24 cellular contexts compared by ENCODE assay signal in genomic region chr15:64156652-64157331, GRCh38. TPM values are rescaled to one million over a fixed set of nuclear protein-coding genes. Genes with fewer than 3 reads are reported as not detected.
DNase-seq lines count a peak whose midpoint lies in the region; ATAC-seq, FAIRE-seq and TF ChIP-seq lines count a peak whose summit lies in the region.
"Had no signal": no experiment of that assay in that cellular context is flagged by ENCODE, and none has a peak within 500 bp of the region (broad histone marks: within the 10 kb centered on the region; RNA-seq: fewer than 3 reads in every experiment).

No MANE protein-coding gene starts in this region.

- CTCF ChIA-PET in activated naive CD4-positive, alpha-beta T cell treated with anti-CD3 and anti-CD28 coated beads, Interleukin-2, amount 10 ng/mL, durations not matched to agents 7 days and 5 days (lab: Charles Lee) = no interaction called here
- CTCF ChIA-PET in activated naive CD4-positive, alpha-beta T cell treated with anti-CD3 and anti-CD28 coated beads for 36 hours (lab: Charles Lee) = interaction anchor here (1.0 kb wide), 1 partner anchor 11 kb away, joined by 3 read pairs; no protein-coding TSS in a partner anchor

- no peak for ATAC-seq in activated T-cell treated with anti-CD3 and anti-CD28 coated beads, Interleukin-2, amount 50 U/mL, for 72 hours (replicated peaks in 1 of 2)
- ATAC-seq: activated naive CD8-positive, alpha-beta T cell treated with anti-CD3 and anti-CD28 coated beads, Interleukin-2, amount 50 U/mL, for 24 hours; activated T-helper 17 cell treated with anti-CD3 and anti-CD28 coated beads, Interleukin-2, amount 50 U/mL, for 72 hours; esophagus mucosa; gastrocnemius medialis; naive thymus-derived CD8-positive, alpha-beta T cell had no signal

- TF ChIP-seq CTCF in astrocyte (IDR thresholded peaks at IDR 0.05; ENCODE audit: insufficient read depth, low read depth, low read length) (no peak), right atrium auricular region (IDR thresholded peaks at IDR 0.05) (no peak)

- peaks cover 41% of the 10 kb centered on the region for H3K79me2 ChIP-seq in astrocyte (ENCODE audit: insufficient read depth, low read length)
- H3K79me2 ChIP-seq: parathyroid adenoma had no signal

- intact Hi-C loops in activated naive CD4-positive, alpha-beta T cell treated with anti-CD3 and anti-CD28 coated beads for 36 hours (cut with micrococcal nuclease) = loop anchor here (10.0 kb wide), 1 partner anchor 322 kb away; the partner anchor contains the start of gene HERC1

- H3K36me3 ChIP-seq in astrocyte (ENCODE audit: insufficient read depth, low read length) (peaks cover 53% of the 10 kb centered on the region), right atrium auricular region (peaks cover 70% of the 10 kb centered on the region)
- H3K36me3 ChIP-seq: uterus had no signal

- H2AFZ ChIP-seq in astrocyte (ENCODE audit: low read depth, low read length) = no peak overlapping the region
- H2AFZ ChIP-seq: parathyroid adenoma had no signal

- H3K9me3 ChIP-seq in astrocyte (ENCODE audit: insufficient read depth, low read depth, low read length) (no peaks in the 10 kb centered on the region), right atrium auricular region (no peaks in the 10 kb centered on the region)
- H3K9me3 ChIP-seq: gastrocnemius medialis, uterus had no signal

- FAIRE-seq in astrocyte (lab: Jason Lieb, UNC) = no peak

- H3K27ac Mint-ChIP-seq in activated naive CD4-positive, alpha-beta T cell treated with anti-CD3 and anti-CD28 coated beads, Interleukin-2, amount 10 ng/mL, durations not matched to agents 7 days and 5 days = peak overlapping the region; percentile 60
- H3K27ac Mint-ChIP-seq in activated naive CD4-positive, alpha-beta T cell treated with anti-CD3 and anti-CD28 coated beads for 36 hours = no peak overlapping the region
- H3K27ac Mint-ChIP-seq in astrocyte (ENCODE audit: unreplicated experiment) = peak overlapping the region; percentile 91
- H3K27ac Mint-ChIP-seq in activated T-cell treated with anti-CD3 and anti-CD28 coated beads, Interleukin-2, amount 50 U/mL, for 72 hours = no peak overlapping the region

- peaks cover 21% of the 10 kb centered on the region for H3K27me3 Mint-ChIP-seq in activated naive CD4-positive, alpha-beta T cell treated with anti-CD3 and anti-CD28 coated beads, Interleukin-2, amount 10 ng/mL, durations not matched to agents 7 days and 5 days
- H3K27me3 Mint-ChIP-seq in activated naive CD4-positive, alpha-beta T cell treated with anti-CD3 and anti-CD28 coated beads for 36 hours (ENCODE audit: low read depth) = peaks cover 5% of the 10 kb centered on the region
- peaks cover 3% of the 10 kb centered on the region for H3K27me3 Mint-ChIP-seq in astrocyte (ENCODE audit: low read depth, unreplicated experiment)
- H3K27me3 Mint-ChIP-seq in activated T-cell treated with anti-CD3 and anti-CD28 coated beads, Interleukin-2, amount 50 U/mL, for 72 hours (ENCODE audit: low read depth) = peaks cover 11% of the 10 kb centered on the region

- DNase-seq in activated naive CD4-positive, alpha-beta T cell treated with anti-CD3 and anti-CD28 coated beads, Interleukin-2, amount 10 ng/mL, durations not matched to agents 7 days and 5 days = no peak
- DNase-seq in activated naive CD4-positive, alpha-beta T cell treated with anti-CD3 and anti-CD28 coated beads for 36 hours = no peak
- DNase-seq in astrocyte (ENCODE audit: low read depth) (no peak), right atrium auricular region (ENCODE audit: low spot score) (no peak), pons (ENCODE audit: low spot score) (no peak), SKM-1 (lab: John Stamatoyannopoulos, UW; ENCODE audit: unreplicated experiment) (no peak)
- no peak for DNase-seq in activated CD4-positive, CD25-positive, alpha-beta regulatory T cell treated with anti-CD3 and anti-CD28 coated beads, Interleukin-2, amount 50 U/mL, for 72 hours
- DNase-seq in activated T-cell treated with anti-CD3 and anti-CD28 coated beads, Interleukin-2, amount 50 U/mL, for 72 hours = no peak
- DNase-seq: activated naive CD8-positive, alpha-beta T cell treated with anti-CD3 and anti-CD28 coated beads, Interleukin-2, amount 50 U/mL, for 24 hours; CD4-positive, alpha-beta memory T cell; effector CD4-positive, alpha-beta T cell; gastrocnemius medialis; kidney glomerular epithelial cell; mesenchymal stem cell; naive thymus-derived CD8-positive, alpha-beta T cell; NCI-H1105 treated with DMSO at 0.1 percent for 48 hours; NCI-H2081 treated with DMSO at 0.1 percent for 48 hours; NCI-H510A treated with DMSO at 0.1 percent for 48 hours; RPMI8226; stimulated activated CD4-positive, alpha-beta T cell treated with anti-CD3 and anti-CD28 coated beads, Interleukin-2, amount 100 ng/mL, for 48 hours; uterus had no signal

- no peak overlapping the region for H3K9ac ChIP-seq in astrocyte (ENCODE audit: low read length)
- H3K9ac ChIP-seq: parathyroid adenoma had no signal

- peaks cover 7% of the 10 kb centered on the region for H3K27me3 ChIP-seq in astrocyte (ENCODE audit: insufficient read depth, low read length)
- no peaks in the 10 kb centered on the region for H3K27me3 ChIP-seq in right atrium auricular region

- no peak overlapping the region for H3K4me2 ChIP-seq in astrocyte (ENCODE audit: low read length)

- H3K4me3 ChIP-seq in astrocyte (ENCODE audit: insufficient read depth, low read depth, low read length) (no peak overlapping the region), right atrium auricular region (no peak overlapping the region)
- H3K4me3 ChIP-seq: gastrocnemius medialis, uterus had no signal

- peaks cover 87% of the 10 kb centered on the region for H4K20me1 ChIP-seq in astrocyte (ENCODE audit: insufficient read depth, low read length)

- H3K4me3 Mint-ChIP-seq in activated naive CD4-positive, alpha-beta T cell treated with anti-CD3 and anti-CD28 coated beads, Interleukin-2, amount 10 ng/mL, durations not matched to agents 7 days and 5 days = no peak overlapping the region
- no peak overlapping the region for H3K4me3 Mint-ChIP-seq in activated naive CD4-positive, alpha-beta T cell treated with anti-CD3 and anti-CD28 coated beads for 36 hours
- H3K4me3 Mint-ChIP-seq in astrocyte (ENCODE audit: unreplicated experiment) = no peak overlapping the region
- H3K4me3 Mint-ChIP-seq in activated T-cell treated with anti-CD3 and anti-CD28 coated beads, Interleukin-2, amount 50 U/mL, for 72 hours = no peak overlapping the region
- H3K4me3 Mint-ChIP-seq: activated naive CD8-positive, alpha-beta T cell treated with anti-CD3 and anti-CD28 coated beads, Interleukin-2, amount 50 U/mL, for 24 hours; activated T-helper 17 cell treated with anti-CD3 and anti-CD28 coated beads, Interleukin-2, amount 50 U/mL, for 72 hours; CD4-positive, alpha-beta memory T cell had no signal

- H3K4me1 Mint-ChIP-seq in activated naive CD4-positive, alpha-beta T cell treated with anti-CD3 and anti-CD28 coated beads, Interleukin-2, amount 10 ng/mL, durations not matched to agents 7 days and 5 days = peaks cover 41% of the 10 kb centered on the region
- H3K4me1 Mint-ChIP-seq in activated naive CD4-positive, alpha-beta T cell treated with anti-CD3 and anti-CD28 coated beads for 36 hours (ENCODE audit: low read depth) = peaks cover 29% of the 10 kb centered on the region
- peaks cover 26% of the 10 kb centered on the region for H3K4me1 Mint-ChIP-seq in astrocyte (ENCODE audit: low read depth, unreplicated experiment)
- peaks cover 42% of the 10 kb centered on the region for H3K4me1 Mint-ChIP-seq in activated T-cell treated with anti-CD3 and anti-CD28 coated beads, Interleukin-2, amount 50 U/mL, for 72 hours (ENCODE audit: low read depth)

- H3K27ac ChIP-seq in astrocyte (ENCODE audit: low read depth, low read length) (no peak overlapping the region), right atrium auricular region (peak overlapping the region; percentile 90 to 92)
- H3K27ac ChIP-seq: gastrocnemius medialis, parathyroid adenoma, uterus had no signal

- H3K4me1 ChIP-seq in astrocyte (ENCODE audit: insufficient read depth, low read length) (peaks cover 14% of the 10 kb centered on the region), right atrium auricular region (peaks cover 0 to 79% of the 10 kb centered on the region in 2 donors)
- H3K4me1 ChIP-seq: parathyroid adenoma had no signal

- peaks cover 49% of the 10 kb centered on the region for H3K36me3 Mint-ChIP-seq in activated naive CD4-positive, alpha-beta T cell treated with anti-CD3 and anti-CD28 coated beads, Interleukin-2, amount 10 ng/mL, durations not matched to agents 7 days and 5 days
- peaks cover 36% of the 10 kb centered on the region for H3K36me3 Mint-ChIP-seq in activated naive CD4-positive, alpha-beta T cell treated with anti-CD3 and anti-CD28 coated beads for 36 hours (ENCODE audit: low read depth)
- peaks cover 26% of the 10 kb centered on the region for H3K36me3 Mint-ChIP-seq in astrocyte (ENCODE audit: low read depth, unreplicated experiment)
- peaks cover 16 to 27% of the 10 kb centered on the region in 2 donors for H3K36me3 Mint-ChIP-seq in activated T-cell treated with anti-CD3 and anti-CD28 coated beads, Interleukin-2, amount 50 U/mL, for 72 hours (ENCODE audit: insufficient read depth in 2 of 2)

- H3K9me3 Mint-ChIP-seq in activated naive CD4-positive, alpha-beta T cell treated with anti-CD3 and anti-CD28 coated beads, Interleukin-2, amount 10 ng/mL, durations not matched to agents 7 days and 5 days = no peaks in the 10 kb centered on the region
- no peaks in the 10 kb centered on the region for H3K9me3 Mint-ChIP-seq in activated naive CD4-positive, alpha-beta T cell treated with anti-CD3 and anti-CD28 coated beads for 36 hours
- no peaks in the 10 kb centered on the region for H3K9me3 Mint-ChIP-seq in astrocyte (ENCODE audit: unreplicated experiment)
- H3K9me3 Mint-ChIP-seq in activated T-cell treated with anti-CD3 and anti-CD28 coated beads, Interleukin-2, amount 50 U/mL, for 72 hours = no peaks in the 10 kb centered on the region
- H3K9me3 Mint-ChIP-seq: activated naive CD8-positive, alpha-beta T cell treated with anti-CD3 and anti-CD28 coated beads, Interleukin-2, amount 50 U/mL, for 24 hours; activated T-helper 17 cell treated with anti-CD3 and anti-CD28 coated beads, Interleukin-2, amount 50 U/mL, for 72 hours; naive thymus-derived CD8-positive, alpha-beta T cell had no signal

RNA-seq across cellular contexts. Expression of gene SNX22, which starts 5.3 kb away (rescaled TPM):
- under 1 TPM; 0.19 to 0.47 TPM for total RNA-seq in activated naive CD4-positive, alpha-beta T cell treated with anti-CD3 and anti-CD28 coated beads for 36 hours
- total RNA-seq in astrocyte (0.19 and 0.27 TPM in 2 replicates), right atrium auricular region (10 to 100 TPM; 11.9 to 12.4 TPM)
- under 1 TPM; 0.60 to 0.74 TPM for total RNA-seq in activated T-cell treated with anti-CD3 and anti-CD28 coated beads, Interleukin-2, amount 50 U/mL, for 72 hours

RNA-seq across cellular contexts. Expression of gene PPIB, which starts 6.0 kb away (rescaled TPM):
- 100 to 1,000 TPM; 187 to 202 TPM for total RNA-seq in activated naive CD4-positive, alpha-beta T cell treated with anti-CD3 and anti-CD28 coated beads for 36 hours
- total RNA-seq in astrocyte = 804 and 921 TPM in 2 replicates
- total RNA-seq in right atrium auricular region = 100 to 1,000 TPM; 139 to 189 TPM
- 100 to 1,000 TPM; 228 to 302 TPM for total RNA-seq in activated T-cell treated with anti-CD3 and anti-CD28 coated beads, Interleukin-2, amount 50 U/mL, for 72 hours

Comparison
In these comparisons a context has a peak if more than half of its experiments do, and no peak if none do; other contexts are left out.
1. H3K27ac Mint-ChIP-seq: peak in activated naive CD4-positive, alpha-beta T cell treated with anti-CD3 and anti-CD28 coated beads, Interleukin-2, amount 10 ng/mL, durations not matched to agents 7 days and 5 days (single experiment) and astrocyte (single experiment); none in activated naive CD4-positive, alpha-beta T cell treated with anti-CD3 and anti-CD28 coated beads for 36 hours (single experiment) and activated T-cell treated with anti-CD3 and anti-CD28 coated beads, Interleukin-2, amount 50 U/mL, for 72 hours (single experiment).
2. RNA of gene SNX22, which starts 5.3 kb away (total RNA-seq): 11.9 to 12.4 TPM in right atrium auricular region; 0.60 to 0.74 TPM in activated T-cell treated with anti-CD3 and anti-CD28 coated beads, Interleukin-2, amount 50 U/mL, for 72 hours, 0.19 to 0.47 TPM in activated naive CD4-positive, alpha-beta T cell treated with anti-CD3 and anti-CD28 coated beads for 36 hours and 0.19 to 0.27 TPM in astrocyte; every median in the first group is over 4 times any median in the second.